ENCODE assay signal across 8 cellular contexts in genomic region chr17:45021607-45022287, GRCh38.
DNase-seq lines count a peak whose midpoint lies in the region; ATAC-seq lines count a peak whose summit lies in the region.

No MANE protein-coding gene starts in this region.

- in situ Hi-C loops in ACHN (cut with HindIII; ENCODE audit: low pct_ligation_motif_present, low pct_unique_long_range_greater_than_20kb, low sequenced_read_pairs): loop anchor here (10.0 kb wide), 1 partner anchor 103 kb away; no protein-coding TSS in a partner anchor

- DNase-seq in ACHN (peak; percentile 73), GM19240 (ENCODE audit: insufficient read length, low spot score) (peak; percentile 87), NCI-H2029 treated with DMSO at 0.1 percent for 48 hours (lab: John Stamatoyannopoulos, UW) (peak; percentile 27), kidney glomerular epithelial cell (lab: John Stamatoyannopoulos, UW) (peak; percentile 52)
- peak; percentile 78 for DNase-seq in activated CD4-positive, CD25-positive, alpha-beta regulatory T cell treated with anti-CD3 and anti-CD28 coated beads, Interleukin-2, amount 50 U/mL, for 72 hours
- DNase-seq in central memory CD4-positive, alpha-beta T cell: peak; percentile 55
- DNase-seq in stimulated activated CD4-positive, alpha-beta T cell treated with anti-CD3 and anti-CD28 coated beads, Interleukin-1b, Interleukin-23, amount 100 ng/mL, for 4 hours (ENCODE audit: low read depth in 2 of 2): peak; percentile 51 to 68

- ATAC-seq in HG02852 (IDR thresholded peaks at IDR 0.05; ENCODE audit: unreplicated experiment): no peak

Comparison
In these comparisons a context has a peak if more than half of its experiments do, and no peak if none do; other contexts are left out.
1. DNase-seq: peak in every context shown above with its lines; median percentile 87 in GM19240; 78 in activated CD4-positive, CD25-positive, alpha-beta regulatory T cell treated with anti-CD3 and anti-CD28 coated beads, Interleukin-2, amount 50 U/mL, for 72 hours; 73 in ACHN; 60 in stimulated activated CD4-positive, alpha-beta T cell treated with anti-CD3 and anti-CD28 coated beads, Interleukin-1b, Interleukin-23, amount 100 ng/mL, for 4 hours; 55 in central memory CD4-positive, alpha-beta T cell; 52 in kidney glomerular epithelial cell; 27 in NCI-H2029 treated with DMSO at 0.1 percent for 48 hours.